Comparison of ENCODE assay signal across 1 cellular context in the genomic region with DNA sequence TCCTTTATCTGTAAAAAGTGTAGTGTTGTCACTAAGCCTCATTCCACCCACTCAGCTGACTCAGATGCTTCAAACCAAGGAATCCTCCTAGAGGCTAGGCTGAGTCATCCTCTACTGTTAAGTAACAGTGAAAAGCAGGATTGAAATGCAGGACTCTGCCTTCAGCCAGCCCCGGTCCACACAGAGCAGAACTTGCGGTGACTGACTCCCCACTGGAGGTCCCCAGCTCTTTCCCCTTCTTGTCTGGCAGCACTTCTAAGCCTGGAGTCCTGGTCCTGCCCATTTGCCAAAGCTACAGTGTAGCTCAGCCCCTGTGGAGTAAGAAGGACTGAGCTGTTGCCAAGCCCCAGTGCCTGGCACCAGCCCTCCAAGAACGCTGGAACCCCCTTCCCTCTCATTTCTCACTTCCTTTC.
A peak's percentile ranks its signal among the peaks of the same experiment; 100 is the strongest.
TF ChIP-seq lines count a peak whose summit lies in the region.

No MANE protein-coding gene starts in this region.

TF ChIP-seq in K562, 482 proteins besides CTCF, POLR2A, EP300 and RAD21 (continued from another document and continues in another):
- TF ChIP-seq, protein P1, sequence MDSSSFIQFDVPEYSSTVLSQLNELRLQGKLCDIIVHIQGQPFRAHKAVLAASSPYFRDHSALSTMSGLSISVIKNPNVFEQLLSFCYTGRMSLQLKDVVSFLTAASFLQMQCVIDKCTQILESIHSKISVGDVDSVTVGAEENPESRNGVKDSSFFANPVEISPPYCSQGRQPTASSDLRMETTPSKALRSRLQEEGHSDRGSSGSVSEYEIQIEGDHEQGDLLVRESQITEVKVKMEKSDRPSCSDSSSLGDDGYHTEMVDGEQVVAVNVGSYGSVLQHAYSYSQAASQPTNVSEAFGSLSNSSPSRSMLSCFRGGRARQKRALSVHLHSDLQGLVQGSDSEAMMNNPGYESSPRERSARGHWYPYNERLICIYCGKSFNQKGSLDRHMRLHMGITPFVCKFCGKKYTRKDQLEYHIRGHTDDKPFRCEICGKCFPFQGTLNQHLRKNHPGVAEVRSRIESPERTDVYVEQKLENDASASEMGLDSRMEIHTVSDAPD (CRISPR knock-in tag; IDR thresholded peaks at IDR 0.05), result no peak
- peak; percentile 80 for TF ChIP-seq NFE2 (IDR thresholded peaks at IDR 0.05; ENCODE audit: low read depth)
- TF ChIP-seq TCF3 (CRISPR knock-in tag; IDR thresholded peaks at IDR 0.05), result peak; percentile 22; the same call in 1 of the 2 replicates
- no peak for TF ChIP-seq HNRNPUL1 (IDR thresholded peaks at IDR 0.05; ENCODE audit: low read length)
- TF ChIP-seq PTRF (tag; IDR thresholded peaks at IDR 0.05), result no peak
- TF ChIP-seq, protein P2, sequence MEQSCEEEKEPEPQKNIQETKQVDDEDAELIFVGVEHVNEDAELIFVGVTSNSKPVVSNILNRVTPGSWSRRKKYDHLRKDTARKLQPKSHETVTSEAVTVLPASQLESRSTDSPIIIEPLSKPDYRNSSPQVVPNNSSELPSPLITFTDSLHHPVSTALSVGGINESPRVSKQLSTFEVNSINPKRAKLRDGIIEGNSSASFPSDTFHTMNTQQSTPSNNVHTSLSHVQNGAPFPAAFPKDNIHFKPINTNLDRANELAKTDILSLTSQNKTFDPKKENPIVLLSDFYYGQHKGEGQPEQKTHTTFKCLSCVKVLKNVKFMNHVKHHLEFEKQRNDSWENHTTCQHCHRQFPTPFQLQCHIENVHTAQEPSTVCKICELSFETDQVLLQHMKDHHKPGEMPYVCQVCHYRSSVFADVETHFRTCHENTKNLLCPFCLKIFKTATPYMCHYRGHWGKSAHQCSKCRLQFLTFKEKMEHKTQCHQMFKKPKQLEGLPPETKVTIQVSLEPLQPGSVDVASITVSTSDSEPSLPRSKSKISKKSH (CRISPR knock-in tag; IDR thresholded peaks at IDR 0.05), result no peak
- TF ChIP-seq, protein P3, sequence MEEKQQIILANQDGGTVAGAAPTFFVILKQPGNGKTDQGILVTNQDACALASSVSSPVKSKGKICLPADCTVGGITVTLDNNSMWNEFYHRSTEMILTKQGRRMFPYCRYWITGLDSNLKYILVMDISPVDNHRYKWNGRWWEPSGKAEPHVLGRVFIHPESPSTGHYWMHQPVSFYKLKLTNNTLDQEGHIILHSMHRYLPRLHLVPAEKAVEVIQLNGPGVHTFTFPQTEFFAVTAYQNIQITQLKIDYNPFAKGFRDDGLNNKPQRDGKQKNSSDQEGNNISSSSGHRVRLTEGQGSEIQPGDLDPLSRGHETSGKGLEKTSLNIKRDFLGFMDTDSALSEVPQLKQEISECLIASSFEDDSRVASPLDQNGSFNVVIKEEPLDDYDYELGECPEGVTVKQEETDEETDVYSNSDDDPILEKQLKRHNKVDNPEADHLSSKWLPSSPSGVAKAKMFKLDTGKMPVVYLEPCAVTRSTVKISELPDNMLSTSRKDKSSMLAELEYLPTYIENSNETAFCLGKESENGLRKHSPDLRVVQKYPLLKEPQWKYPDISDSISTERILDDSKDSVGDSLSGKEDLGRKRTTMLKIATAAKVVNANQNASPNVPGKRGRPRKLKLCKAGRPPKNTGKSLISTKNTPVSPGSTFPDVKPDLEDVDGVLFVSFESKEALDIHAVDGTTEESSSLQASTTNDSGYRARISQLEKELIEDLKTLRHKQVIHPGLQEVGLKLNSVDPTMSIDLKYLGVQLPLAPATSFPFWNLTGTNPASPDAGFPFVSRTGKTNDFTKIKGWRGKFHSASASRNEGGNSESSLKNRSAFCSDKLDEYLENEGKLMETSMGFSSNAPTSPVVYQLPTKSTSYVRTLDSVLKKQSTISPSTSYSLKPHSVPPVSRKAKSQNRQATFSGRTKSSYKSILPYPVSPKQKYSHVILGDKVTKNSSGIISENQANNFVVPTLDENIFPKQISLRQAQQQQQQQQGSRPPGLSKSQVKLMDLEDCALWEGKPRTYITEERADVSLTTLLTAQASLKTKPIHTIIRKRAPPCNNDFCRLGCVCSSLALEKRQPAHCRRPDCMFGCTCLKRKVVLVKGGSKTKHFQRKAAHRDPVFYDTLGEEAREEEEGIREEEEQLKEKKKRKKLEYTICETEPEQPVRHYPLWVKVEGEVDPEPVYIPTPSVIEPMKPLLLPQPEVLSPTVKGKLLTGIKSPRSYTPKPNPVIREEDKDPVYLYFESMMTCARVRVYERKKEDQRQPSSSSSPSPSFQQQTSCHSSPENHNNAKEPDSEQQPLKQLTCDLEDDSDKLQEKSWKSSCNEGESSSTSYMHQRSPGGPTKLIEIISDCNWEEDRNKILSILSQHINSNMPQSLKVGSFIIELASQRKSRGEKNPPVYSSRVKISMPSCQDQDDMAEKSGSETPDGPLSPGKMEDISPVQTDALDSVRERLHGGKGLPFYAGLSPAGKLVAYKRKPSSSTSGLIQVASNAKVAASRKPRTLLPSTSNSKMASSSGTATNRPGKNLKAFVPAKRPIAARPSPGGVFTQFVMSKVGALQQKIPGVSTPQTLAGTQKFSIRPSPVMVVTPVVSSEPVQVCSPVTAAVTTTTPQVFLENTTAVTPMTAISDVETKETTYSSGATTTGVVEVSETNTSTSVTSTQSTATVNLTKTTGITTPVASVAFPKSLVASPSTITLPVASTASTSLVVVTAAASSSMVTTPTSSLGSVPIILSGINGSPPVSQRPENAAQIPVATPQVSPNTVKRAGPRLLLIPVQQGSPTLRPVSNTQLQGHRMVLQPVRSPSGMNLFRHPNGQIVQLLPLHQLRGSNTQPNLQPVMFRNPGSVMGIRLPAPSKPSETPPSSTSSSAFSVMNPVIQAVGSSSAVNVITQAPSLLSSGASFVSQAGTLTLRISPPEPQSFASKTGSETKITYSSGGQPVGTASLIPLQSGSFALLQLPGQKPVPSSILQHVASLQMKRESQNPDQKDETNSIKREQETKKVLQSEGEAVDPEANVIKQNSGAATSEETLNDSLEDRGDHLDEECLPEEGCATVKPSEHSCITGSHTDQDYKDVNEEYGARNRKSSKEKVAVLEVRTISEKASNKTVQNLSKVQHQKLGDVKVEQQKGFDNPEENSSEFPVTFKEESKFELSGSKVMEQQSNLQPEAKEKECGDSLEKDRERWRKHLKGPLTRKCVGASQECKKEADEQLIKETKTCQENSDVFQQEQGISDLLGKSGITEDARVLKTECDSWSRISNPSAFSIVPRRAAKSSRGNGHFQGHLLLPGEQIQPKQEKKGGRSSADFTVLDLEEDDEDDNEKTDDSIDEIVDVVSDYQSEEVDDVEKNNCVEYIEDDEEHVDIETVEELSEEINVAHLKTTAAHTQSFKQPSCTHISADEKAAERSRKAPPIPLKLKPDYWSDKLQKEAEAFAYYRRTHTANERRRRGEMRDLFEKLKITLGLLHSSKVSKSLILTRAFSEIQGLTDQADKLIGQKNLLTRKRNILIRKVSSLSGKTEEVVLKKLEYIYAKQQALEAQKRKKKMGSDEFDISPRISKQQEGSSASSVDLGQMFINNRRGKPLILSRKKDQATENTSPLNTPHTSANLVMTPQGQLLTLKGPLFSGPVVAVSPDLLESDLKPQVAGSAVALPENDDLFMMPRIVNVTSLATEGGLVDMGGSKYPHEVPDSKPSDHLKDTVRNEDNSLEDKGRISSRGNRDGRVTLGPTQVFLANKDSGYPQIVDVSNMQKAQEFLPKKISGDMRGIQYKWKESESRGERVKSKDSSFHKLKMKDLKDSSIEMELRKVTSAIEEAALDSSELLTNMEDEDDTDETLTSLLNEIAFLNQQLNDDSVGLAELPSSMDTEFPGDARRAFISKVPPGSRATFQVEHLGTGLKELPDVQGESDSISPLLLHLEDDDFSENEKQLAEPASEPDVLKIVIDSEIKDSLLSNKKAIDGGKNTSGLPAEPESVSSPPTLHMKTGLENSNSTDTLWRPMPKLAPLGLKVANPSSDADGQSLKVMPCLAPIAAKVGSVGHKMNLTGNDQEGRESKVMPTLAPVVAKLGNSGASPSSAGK (IDR thresholded peaks at IDR 0.05), result no peak
- TF ChIP-seq MAFK (IDR thresholded peaks at IDR 0.05; ENCODE audit: low read length), result peak; percentile 75
- TF ChIP-seq SRF (CRISPR knock-in tag; IDR thresholded peaks at IDR 0.05), result no peak
- no peak for TF ChIP-seq ZC3H8 (IDR thresholded peaks at IDR 0.05)
- TF ChIP-seq, protein P4, sequence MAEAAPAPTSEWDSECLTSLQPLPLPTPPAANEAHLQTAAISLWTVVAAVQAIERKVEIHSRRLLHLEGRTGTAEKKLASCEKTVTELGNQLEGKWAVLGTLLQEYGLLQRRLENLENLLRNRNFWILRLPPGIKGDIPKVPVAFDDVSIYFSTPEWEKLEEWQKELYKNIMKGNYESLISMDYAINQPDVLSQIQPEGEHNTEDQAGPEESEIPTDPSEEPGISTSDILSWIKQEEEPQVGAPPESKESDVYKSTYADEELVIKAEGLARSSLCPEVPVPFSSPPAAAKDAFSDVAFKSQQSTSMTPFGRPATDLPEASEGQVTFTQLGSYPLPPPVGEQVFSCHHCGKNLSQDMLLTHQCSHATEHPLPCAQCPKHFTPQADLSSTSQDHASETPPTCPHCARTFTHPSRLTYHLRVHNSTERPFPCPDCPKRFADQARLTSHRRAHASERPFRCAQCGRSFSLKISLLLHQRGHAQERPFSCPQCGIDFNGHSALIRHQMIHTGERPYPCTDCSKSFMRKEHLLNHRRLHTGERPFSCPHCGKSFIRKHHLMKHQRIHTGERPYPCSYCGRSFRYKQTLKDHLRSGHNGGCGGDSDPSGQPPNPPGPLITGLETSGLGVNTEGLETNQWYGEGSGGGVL (CRISPR knock-in tag; IDR thresholded peaks at IDR 0.05), result no peak
- no peak for TF ChIP-seq SP1 (CRISPR knock-in tag; IDR thresholded peaks at IDR 0.05)
- no peak for TF ChIP-seq MECOM (CRISPR knock-in tag; IDR thresholded peaks at IDR 0.05)
- no peak for TF ChIP-seq MEF2A (IDR thresholded peaks at IDR 0.05; ENCODE audit: control insufficient read depth, low read depth, low read length)
- TF ChIP-seq, protein P5, sequence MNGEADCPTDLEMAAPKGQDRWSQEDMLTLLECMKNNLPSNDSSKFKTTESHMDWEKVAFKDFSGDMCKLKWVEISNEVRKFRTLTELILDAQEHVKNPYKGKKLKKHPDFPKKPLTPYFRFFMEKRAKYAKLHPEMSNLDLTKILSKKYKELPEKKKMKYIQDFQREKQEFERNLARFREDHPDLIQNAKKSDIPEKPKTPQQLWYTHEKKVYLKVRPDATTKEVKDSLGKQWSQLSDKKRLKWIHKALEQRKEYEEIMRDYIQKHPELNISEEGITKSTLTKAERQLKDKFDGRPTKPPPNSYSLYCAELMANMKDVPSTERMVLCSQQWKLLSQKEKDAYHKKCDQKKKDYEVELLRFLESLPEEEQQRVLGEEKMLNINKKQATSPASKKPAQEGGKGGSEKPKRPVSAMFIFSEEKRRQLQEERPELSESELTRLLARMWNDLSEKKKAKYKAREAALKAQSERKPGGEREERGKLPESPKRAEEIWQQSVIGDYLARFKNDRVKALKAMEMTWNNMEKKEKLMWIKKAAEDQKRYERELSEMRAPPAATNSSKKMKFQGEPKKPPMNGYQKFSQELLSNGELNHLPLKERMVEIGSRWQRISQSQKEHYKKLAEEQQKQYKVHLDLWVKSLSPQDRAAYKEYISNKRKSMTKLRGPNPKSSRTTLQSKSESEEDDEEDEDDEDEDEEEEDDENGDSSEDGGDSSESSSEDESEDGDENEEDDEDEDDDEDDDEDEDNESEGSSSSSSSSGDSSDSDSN (IDR thresholded peaks at IDR 0.05; ENCODE audit: borderline replicate concordance in 1 of 2, low read depth in 2 of 2, low read length in 2 of 2), result no peak
- TF ChIP-seq, protein P6, sequence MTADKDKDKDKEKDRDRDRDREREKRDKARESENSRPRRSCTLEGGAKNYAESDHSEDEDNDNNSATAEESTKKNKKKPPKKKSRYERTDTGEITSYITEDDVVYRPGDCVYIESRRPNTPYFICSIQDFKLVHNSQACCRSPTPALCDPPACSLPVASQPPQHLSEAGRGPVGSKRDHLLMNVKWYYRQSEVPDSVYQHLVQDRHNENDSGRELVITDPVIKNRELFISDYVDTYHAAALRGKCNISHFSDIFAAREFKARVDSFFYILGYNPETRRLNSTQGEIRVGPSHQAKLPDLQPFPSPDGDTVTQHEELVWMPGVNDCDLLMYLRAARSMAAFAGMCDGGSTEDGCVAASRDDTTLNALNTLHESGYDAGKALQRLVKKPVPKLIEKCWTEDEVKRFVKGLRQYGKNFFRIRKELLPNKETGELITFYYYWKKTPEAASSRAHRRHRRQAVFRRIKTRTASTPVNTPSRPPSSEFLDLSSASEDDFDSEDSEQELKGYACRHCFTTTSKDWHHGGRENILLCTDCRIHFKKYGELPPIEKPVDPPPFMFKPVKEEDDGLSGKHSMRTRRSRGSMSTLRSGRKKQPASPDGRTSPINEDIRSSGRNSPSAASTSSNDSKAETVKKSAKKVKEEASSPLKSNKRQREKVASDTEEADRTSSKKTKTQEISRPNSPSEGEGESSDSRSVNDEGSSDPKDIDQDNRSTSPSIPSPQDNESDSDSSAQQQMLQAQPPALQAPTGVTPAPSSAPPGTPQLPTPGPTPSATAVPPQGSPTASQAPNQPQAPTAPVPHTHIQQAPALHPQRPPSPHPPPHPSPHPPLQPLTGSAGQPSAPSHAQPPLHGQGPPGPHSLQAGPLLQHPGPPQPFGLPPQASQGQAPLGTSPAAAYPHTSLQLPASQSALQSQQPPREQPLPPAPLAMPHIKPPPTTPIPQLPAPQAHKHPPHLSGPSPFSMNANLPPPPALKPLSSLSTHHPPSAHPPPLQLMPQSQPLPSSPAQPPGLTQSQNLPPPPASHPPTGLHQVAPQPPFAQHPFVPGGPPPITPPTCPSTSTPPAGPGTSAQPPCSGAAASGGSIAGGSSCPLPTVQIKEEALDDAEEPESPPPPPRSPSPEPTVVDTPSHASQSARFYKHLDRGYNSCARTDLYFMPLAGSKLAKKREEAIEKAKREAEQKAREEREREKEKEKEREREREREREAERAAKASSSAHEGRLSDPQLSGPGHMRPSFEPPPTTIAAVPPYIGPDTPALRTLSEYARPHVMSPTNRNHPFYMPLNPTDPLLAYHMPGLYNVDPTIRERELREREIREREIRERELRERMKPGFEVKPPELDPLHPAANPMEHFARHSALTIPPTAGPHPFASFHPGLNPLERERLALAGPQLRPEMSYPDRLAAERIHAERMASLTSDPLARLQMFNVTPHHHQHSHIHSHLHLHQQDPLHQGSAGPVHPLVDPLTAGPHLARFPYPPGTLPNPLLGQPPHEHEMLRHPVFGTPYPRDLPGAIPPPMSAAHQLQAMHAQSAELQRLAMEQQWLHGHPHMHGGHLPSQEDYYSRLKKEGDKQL (CRISPR knock-in tag; IDR thresholded peaks at IDR 0.05; ENCODE audit: borderline replicate concordance), result no peak
- no peak for TF ChIP-seq YY1 (IDR thresholded peaks at IDR 0.05; ENCODE audit: borderline replicate concordance in 1 of 3, control insufficient read depth in 1 of 3, extremely low read depth in 1 of 3, insufficient read depth in 3 of 3, insufficient read length in 1 of 3, insufficient replicate concordance in 2 of 3, low read depth in 1 of 3, low read length in 2 of 3)
- 0 out of 2 replicates have a peak, but pooled peaks have one; percentile 19 for TF ChIP-seq TEAD4 (IDR thresholded peaks at IDR 0.05; ENCODE audit: low read length)
- no peak for TF ChIP-seq TEAD4 (CRISPR knock-in tag; IDR thresholded peaks at IDR 0.05; ENCODE audit: borderline replicate concordance)
- TF ChIP-seq JUND (IDR thresholded peaks at IDR 0.05; ENCODE audit: borderline replicate concordance, low read depth, low read length), result peak; percentile 96
- peak; percentile 91; the same call in 2 of the 3 replicates for TF ChIP-seq JUND (tag; IDR thresholded peaks at IDR 0.05; ENCODE audit: borderline replicate concordance, low read depth, low read length)
- TF ChIP-seq SAFB (IDR thresholded peaks at IDR 0.05; ENCODE audit: borderline replicate concordance, low read depth, low read length), result no peak
- TF ChIP-seq ZNF589 (CRISPR knock-in tag; IDR thresholded peaks at IDR 0.05; ENCODE audit: low read depth), result no peak
- TF ChIP-seq TAF9B (IDR thresholded peaks at IDR 0.05; ENCODE audit: partially characterized antibody), result no peak
- peak; percentile 97 for TF ChIP-seq FOSL1 (tag; conservative IDR thresholded peaks at IDR 0.05)
- TF ChIP-seq KLF6 (CRISPR knock-in tag; IDR thresholded peaks at IDR 0.05; ENCODE audit: borderline replicate concordance), result no peak
- TF ChIP-seq RBM22 (IDR thresholded peaks at IDR 0.05; ENCODE audit: low read depth, low read length, poor library complexity, severe bottlenecking), result no peak
